Comparison of ENCODE assay signal across 13 cellular contexts in the genomic region with DNA sequence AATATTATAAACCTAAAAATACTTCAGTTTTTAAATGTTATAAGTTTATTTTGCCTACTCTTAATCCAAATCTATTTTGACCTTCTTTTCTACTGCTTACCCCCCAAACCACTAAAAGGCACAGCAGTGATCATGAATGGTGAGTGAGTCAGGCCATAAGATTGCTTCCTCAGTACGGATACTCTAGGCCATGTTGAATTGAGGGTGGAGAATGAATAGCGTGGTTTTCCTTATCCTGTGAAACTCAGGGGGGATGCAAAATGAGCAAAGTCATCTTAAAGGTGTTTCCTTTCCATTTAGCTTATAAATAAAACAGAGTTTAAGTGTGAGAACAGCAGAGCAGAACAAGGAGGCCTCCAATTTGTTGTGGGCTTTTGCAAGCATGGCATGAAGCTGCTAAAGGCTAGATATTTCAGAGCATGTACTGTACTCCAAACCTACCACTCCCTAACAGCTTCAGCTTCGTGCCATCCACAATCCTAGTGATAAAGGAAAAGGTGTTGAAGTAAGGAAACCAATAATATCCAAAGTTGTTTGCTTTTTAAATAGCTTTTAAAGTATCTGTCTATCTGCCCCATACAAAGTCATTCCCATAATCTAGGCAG. TPM values are rescaled to one million over a fixed set of nuclear protein-coding genes. Genes with fewer than 3 reads are reported as not detected.
DNase-seq lines count a peak whose midpoint lies in the region; FAIRE-seq and TF ChIP-seq lines count a peak whose summit lies in the region.
"Had no signal": no experiment of that assay in that cellular context is flagged by ENCODE, and none has a peak within 500 bp of the region (broad histone marks: within the 10 kb centered on the region; RNA-seq: fewer than 3 reads in every experiment).

No MANE protein-coding gene starts in this region.

- peak; percentile 47 for FAIRE-seq in GM19239 (lab: Jason Lieb, UNC)
- peak; percentile 56 for FAIRE-seq in endothelial cell of umbilical vein (lab: Jason Lieb, UNC)
- FAIRE-seq: endometrium had no signal

- H3K36me3 ChIP-seq in NT2/D1 (ENCODE audit: insufficient read depth, insufficient read length, low read length): no peaks in the 10 kb centered on the region
- H3K36me3 ChIP-seq in endothelial cell of umbilical vein (ENCODE audit: control insufficient read depth in 2 of 2, extremely low read depth in 1 of 2, insufficient read depth in 2 of 2, low read length in 2 of 2): peaks cover 2 to 9% of the 10 kb centered on the region in 2 experiments
- H3K36me3 ChIP-seq in osteoblast (ENCODE audit: insufficient read depth, low read length): peaks cover 66% of the 10 kb centered on the region

- H3K4me2 ChIP-seq in endothelial cell of umbilical vein (ENCODE audit: insufficient read depth, low read length): peak overlapping the region; percentile 30
- no peak overlapping the region for H3K4me2 ChIP-seq in osteoblast (ENCODE audit: insufficient read depth, low read length)

- H3K4me1 ChIP-seq in NT2/D1 (ENCODE audit: insufficient read depth, insufficient read length) (no peaks in the 10 kb centered on the region), endothelial cell of umbilical vein (ENCODE audit: control insufficient read depth, extremely low read depth, insufficient read depth, low read length) (peaks cover 12% of the 10 kb centered on the region), osteoblast (ENCODE audit: insufficient read depth, low read length) (peaks cover 8% of the 10 kb centered on the region)
- H3K4me1 ChIP-seq: ascending aorta, right atrium auricular region, suprapubic skin had no signal

- POLR2A ChIA-PET in endothelial cell of umbilical vein (lab: Charles Lee): no interaction called here

- no TSS peak for BruUV-seq in endothelial cell of umbilical vein (replicated peaks; lab: Mats Ljungman, UMichigan)

- H3K27ac ChIP-seq in endothelial cell of umbilical vein (ENCODE audit: insufficient read depth, low read depth, low read length): no peak overlapping the region
- H3K27ac ChIP-seq in osteoblast (ENCODE audit: low read depth, low read length): peak overlapping the region; percentile 6
- H3K27ac ChIP-seq: ascending aorta, right atrium auricular region, suprapubic skin had no signal

- H3K9me1 ChIP-seq in endothelial cell of umbilical vein (replicated peaks; ENCODE audit: control insufficient read depth, extremely low read depth, insufficient read depth, low read length): no peaks in the 10 kb centered on the region

- CTCF ChIA-PET in endothelial cell of umbilical vein (lab: Charles Lee): interaction anchor here (0.7 to 1.1 kb wide), 3 partner anchors 28 to 239 kb away, joined by 3 to 9 read pairs (median 3); no protein-coding TSS in a partner anchor

- H3K9ac ChIP-seq in NT2/D1 (ENCODE audit: insufficient read length, low read depth) (no peak overlapping the region), endothelial cell of umbilical vein (replicated peaks; ENCODE audit: extremely low read depth, insufficient read depth, low read length) (no peak overlapping the region)

- TF ChIP-seq CTCF in endothelial cell of umbilical vein (IDR thresholded peaks at IDR 0.05; ENCODE audit: extremely low read depth in 1 of 2, insufficient read depth in 1 of 2, low read depth in 1 of 2, low read length in 2 of 2): no peak
- no peak for TF ChIP-seq CTCF in osteoblast (IDR thresholded peaks at IDR 0.05; ENCODE audit: extremely low read depth, low read depth, low read length)

- DNase-seq in GM19239 (ENCODE audit: insufficient read length, low spot score) (no peak), NT2/D1 (ENCODE audit: low read depth, low spot score) (peak; percentile 2), endothelial cell of umbilical vein (ENCODE audit: low read depth, low spot score) (peak; percentile 82), osteoblast (ENCODE audit: insufficient read length, low spot score, missing footprints) (no peak), DMS53 (lab: John Stamatoyannopoulos, UW) (no peak), superior temporal gyrus (ENCODE audit: extremely low spot score) (no peak)
- DNase-seq in stimulated activated naive CD4-positive, alpha-beta T cell treated with Interleukin-2 at 50 U/mL for 16 hours (lab: John Stamatoyannopoulos, UW): no peak
- DNase-seq: activated T-cell treated with anti-CD3 and anti-CD28 coated beads for 4 hours, MG63 had no signal

- no peaks in the 10 kb centered on the region for H4K20me1 ChIP-seq in endothelial cell of umbilical vein (replicated peaks; ENCODE audit: control insufficient read depth, extremely low read depth, insufficient read depth, low read length)
- no peaks in the 10 kb centered on the region for H4K20me1 ChIP-seq in osteoblast (ENCODE audit: insufficient read depth, low read length)

- H3K9me3 ChIP-seq in NT2/D1 (ENCODE audit: insufficient read depth, low read length) (no peaks in the 10 kb centered on the region), endothelial cell of umbilical vein (replicated peaks; ENCODE audit: control insufficient read depth, insufficient read depth, low read length) (no peaks in the 10 kb centered on the region), osteoblast (ENCODE audit: low read depth, low read length) (no peaks in the 10 kb centered on the region)
- H3K9me3 ChIP-seq: ascending aorta, MG63, right atrium auricular region, suprapubic skin had no signal

- H3K27me3 ChIP-seq in NT2/D1 (ENCODE audit: insufficient read depth, insufficient read length) (no peaks in the 10 kb centered on the region), endothelial cell of umbilical vein (ENCODE audit: control insufficient read depth in 2 of 2, insufficient read depth in 2 of 2, low read length in 2 of 2) (no peaks in the 10 kb centered on the region), osteoblast (ENCODE audit: insufficient read depth, low read length) (no peaks in the 10 kb centered on the region)
- H3K27me3 ChIP-seq: ascending aorta, MG63, right atrium auricular region, suprapubic skin had no signal

- H3K4me3 ChIP-seq in NT2/D1 (ENCODE audit: insufficient read length, low read depth) (no peak overlapping the region), endothelial cell of umbilical vein (replicated peaks in 1 of 3; ENCODE audit: insufficient read depth in 1 of 3, low read depth in 1 of 3, low read length in 3 of 3) (no peak overlapping the region), osteoblast (ENCODE audit: insufficient read depth, low read length) (no peak overlapping the region)
- H3K4me3 ChIP-seq: ascending aorta, MG63, right atrium auricular region, suprapubic skin had no signal

- H2AFZ ChIP-seq in endothelial cell of umbilical vein (ENCODE audit: low read depth, low read length): no peak overlapping the region
- no peak overlapping the region for H2AFZ ChIP-seq in osteoblast (ENCODE audit: low read length)

- H3K79me2 ChIP-seq in endothelial cell of umbilical vein (ENCODE audit: control insufficient read depth, insufficient read depth, low read length) (no peaks in the 10 kb centered on the region), osteoblast (ENCODE audit: insufficient read depth, low read length) (no peaks in the 10 kb centered on the region)

- intact Hi-C loops in endothelial cell of umbilical vein (cut with micrococcal nuclease): no loop called here

- dilution Hi-C loops in endothelial cell of umbilical vein (cut with MboI; ENCODE audit: extremely low pct_ligation_motif_present, low sequenced_read_pairs): no loop called here

- TF ChIP-seq POLR2A in endothelial cell of umbilical vein (IDR thresholded peaks at IDR 0.05; ENCODE audit: low read depth, low read length): no peak

TF ChIP-seq in endothelial cell of umbilical vein, 7 proteins besides CTCF, POLR2A, EP300 and RAD21:
- TF ChIP-seq MYC (IDR thresholded peaks at IDR 0.05; ENCODE audit: low read depth, low read length): no peak
- no peak for TF ChIP-seq POLR2AphosphoS5 (IDR thresholded peaks at IDR 0.05; ENCODE audit: insufficient read depth, low read depth, low read length)
- TF ChIP-seq FOS (IDR thresholded peaks at IDR 0.05; ENCODE audit: borderline replicate concordance, insufficient read depth, low read length): peak; percentile 86
- peak; percentile 35 for TF ChIP-seq GATA2 (IDR thresholded peaks at IDR 0.05; ENCODE audit: insufficient read depth, insufficient read length, low read depth, low read length)
- TF ChIP-seq JUN (IDR thresholded peaks at IDR 0.05; ENCODE audit: borderline replicate concordance, insufficient read depth, insufficient read length, low read depth): peak; percentile 55
- TF ChIP-seq, protein P1, sequence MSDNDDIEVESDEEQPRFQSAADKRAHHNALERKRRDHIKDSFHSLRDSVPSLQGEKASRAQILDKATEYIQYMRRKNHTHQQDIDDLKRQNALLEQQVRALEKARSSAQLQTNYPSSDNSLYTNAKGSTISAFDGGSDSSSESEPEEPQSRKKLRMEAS (IDR thresholded peaks at IDR 0.05; ENCODE audit: insufficient read depth, insufficient read length): no peak
- no peak for TF ChIP-seq EZH2 (IDR thresholded peaks at IDR 0.05; ENCODE audit: borderline replicate concordance, low read depth, low read length, severe bottlenecking)
TF ChIP-seq in endothelial cell of umbilical vein: peak in this region for 3.

RNA-seq across cellular contexts. Expression of gene SERPINE3, which starts 25.0 kb away (rescaled TPM):
- total RNA-seq in endothelial cell of umbilical vein (not detected in 2 replicates), osteoblast (not detected in 2 replicates)
- not detected in 2 replicates for polyA plus RNA-seq in endothelial cell of umbilical vein
- polyA plus RNA-seq in endothelial cell of umbilical vein (2011; cell fraction: cytosol; rRNA removed): not detected in 2 replicates
- polyA plus RNA-seq in endothelial cell of umbilical vein (2011; cell fraction: nucleus; rRNA removed): not detected in 2 replicates
- not detected in 2 replicates for polyA plus RNA-seq in endothelial cell of umbilical vein (2012)
- not detected in 2 replicates for polyA minus RNA-seq in endothelial cell of umbilical vein
- polyA minus RNA-seq in endothelial cell of umbilical vein (2011; cell fraction: cytosol; rRNA and poly(A)+ RNA removed): not detected
- polyA minus RNA-seq in endothelial cell of umbilical vein (2011; cell fraction: nucleus; rRNA and poly(A)+ RNA removed): not detected in 2 replicates
- total RNA-seq: ascending aorta, right atrium auricular region, suprapubic skin had no signal

Comparison
In these comparisons a context has a peak if more than half of its experiments do, and no peak if none do; other contexts are left out.
1. DNase-seq: peak in NT2/D1 (single experiment) and endothelial cell of umbilical vein (single experiment); none in GM19239 (single experiment), osteoblast (single experiment), DMS53 (single experiment), stimulated activated naive CD4-positive, alpha-beta T cell treated with Interleukin-2 at 50 U/mL for 16 hours (single experiment) and superior temporal gyrus (single experiment).